In genomic region chr15:89462198-89462912, GRCh38 we compare ENCODE assay signal across 10 cellular contexts. TPM values are rescaled to one million over a fixed set of nuclear protein-coding genes. Genes with fewer than 3 reads are reported as not detected.
DNase-seq lines count a peak whose midpoint lies in the region; ATAC-seq and TF ChIP-seq lines count a peak whose summit lies in the region.
"Had no signal": no experiment of that assay in that cellular context is flagged by ENCODE, and none has a peak within 500 bp of the region (broad histone marks: within the 10 kb centered on the region; RNA-seq: fewer than 3 reads in every experiment).

No MANE protein-coding gene starts in this region.

- H3K27me3 ChIP-seq in H7 (ENCODE audit: control insufficient read depth, insufficient read depth, low read length) = peaks cover 15% of the 10 kb centered on the region

- POLR2A ChIA-PET in WTC11 (lab: Charles Lee) = no interaction called here

- no peak overlapping the region for H3K4me3 Mint-ChIP-seq in WTC11

- CTCF ChIA-PET in WTC11 (lab: Charles Lee) = interaction anchor here (1.3 to 5.6 kb wide), 2 partner anchors 11 to 18 kb away, joined by 6 to 36 read pairs; no protein-coding TSS in a partner anchor

- H3K4me3 ChIP-seq in H7 (ENCODE audit: insufficient read depth, low read depth, low read length) = no peak overlapping the region

- H3K4me1 Mint-ChIP-seq in WTC11 = peaks cover 18% of the 10 kb centered on the region

- H3K27me3 Mint-ChIP-seq in WTC11 (ENCODE audit: low read depth) = peaks cover 58% of the 10 kb centered on the region

- peak; percentile 43 for DNase-seq in DMS 273 treated with DMSO at 0.1 percent for 48 hours (lab: John Stamatoyannopoulos, UW)
- DNase-seq in M059J (ENCODE audit: low read depth) = peak; percentile 76
- DNase-seq in WTC11 (ENCODE audit: low spot score) = no peak
- DNase-seq in left lobe of liver (ENCODE audit: low spot score) = peak; percentile 84
- DNase-seq in H7 = no peak
- no peak for DNase-seq in hepatic stellate cell (ENCODE audit: low spot score)
- no peak for DNase-seq in retina
- DNase-seq: activated T-cell treated with anti-CD3 and anti-CD28 coated beads for 4 hours, left colon had no signal

- no peaks in the 10 kb centered on the region for H3K36me3 ChIP-seq in H7 (replicated peaks; ENCODE audit: control insufficient read depth, insufficient read depth, low read length)

- ATAC-seq in WTC11 (peak; percentile 80), left lobe of liver (peak; percentile 80), GM19395 (IDR thresholded peaks at IDR 0.05; ENCODE audit: unreplicated experiment) (no peak)
- ATAC-seq: left colon had no signal

- H3K36me3 Mint-ChIP-seq in WTC11 = no peaks in the 10 kb centered on the region

- TF ChIP-seq CTCF in WTC11 (IDR thresholded peaks at IDR 0.05) = no peak

- H3K9me3 Mint-ChIP-seq in WTC11 = peaks cover 8% of the 10 kb centered on the region

- H3K27ac Mint-ChIP-seq in WTC11 = no peak overlapping the region

TF ChIP-seq in WTC11, 78 proteins besides CTCF, POLR2A, EP300 and RAD21:
- TF ChIP-seq KAT7 (CRISPR knock-in tag; IDR thresholded peaks at IDR 0.05; ENCODE audit: borderline replicate concordance) (no peak), NFYB (CRISPR knock-in tag; conservative IDR thresholded peaks at IDR 0.05; ENCODE audit: low read depth) (peak; percentile 43), JUN (CRISPR knock-in tag; IDR thresholded peaks at IDR 0.05) (no peak), USF2 (CRISPR knock-in tag; IDR thresholded peaks at IDR 0.05) (peak; percentile 28; the same call in 1 of the 2 replicates), FOXP1 (CRISPR knock-in tag; IDR thresholded peaks at IDR 0.05; ENCODE audit: borderline replicate concordance) (no peak), GRHL2 (CRISPR knock-in tag; IDR thresholded peaks at IDR 0.05; ENCODE audit: insufficient replicate concordance, severe bottlenecking) (no peak)
- TF ChIP-seq, protein P1, sequence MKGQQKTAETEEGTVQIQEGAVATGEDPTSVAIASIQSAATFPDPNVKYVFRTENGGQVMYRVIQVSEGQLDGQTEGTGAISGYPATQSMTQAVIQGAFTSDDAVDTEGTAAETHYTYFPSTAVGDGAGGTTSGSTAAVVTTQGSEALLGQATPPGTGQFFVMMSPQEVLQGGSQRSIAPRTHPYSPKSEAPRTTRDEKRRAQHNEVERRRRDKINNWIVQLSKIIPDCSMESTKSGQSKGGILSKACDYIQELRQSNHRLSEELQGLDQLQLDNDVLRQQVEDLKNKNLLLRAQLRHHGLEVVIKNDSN (CRISPR knock-in tag; IDR thresholded peaks at IDR 0.05) = no peak

RNA-seq across cellular contexts. Expression of gene RHCG, which starts 34.0 kb away (rescaled TPM):
- total RNA-seq in M059J (2014; rRNA removed; shearing (Covaris generic)) = not detected in 2 replicates
- total RNA-seq in WTC11 (2021) (0.23 to 0.37 TPM (median 0.31 TPM) in 3 replicates), left lobe of liver (0.15 TPM)
- total RNA-seq in H7 (2014; rRNA removed; shearing (Covaris generic)) = 0.67 TPM in 1 of 2 replicates, not detected in the other

Comparison
In these comparisons a context has a peak if more than half of its experiments do, and no peak if none do; other contexts are left out.
1. DNase-seq: peak in DMS 273 treated with DMSO at 0.1 percent for 48 hours (single experiment), M059J (single experiment) and left lobe of liver (single experiment); none in WTC11 (single experiment), H7 (single experiment), hepatic stellate cell (single experiment) and retina (single experiment).